In the genomic region with DNA sequence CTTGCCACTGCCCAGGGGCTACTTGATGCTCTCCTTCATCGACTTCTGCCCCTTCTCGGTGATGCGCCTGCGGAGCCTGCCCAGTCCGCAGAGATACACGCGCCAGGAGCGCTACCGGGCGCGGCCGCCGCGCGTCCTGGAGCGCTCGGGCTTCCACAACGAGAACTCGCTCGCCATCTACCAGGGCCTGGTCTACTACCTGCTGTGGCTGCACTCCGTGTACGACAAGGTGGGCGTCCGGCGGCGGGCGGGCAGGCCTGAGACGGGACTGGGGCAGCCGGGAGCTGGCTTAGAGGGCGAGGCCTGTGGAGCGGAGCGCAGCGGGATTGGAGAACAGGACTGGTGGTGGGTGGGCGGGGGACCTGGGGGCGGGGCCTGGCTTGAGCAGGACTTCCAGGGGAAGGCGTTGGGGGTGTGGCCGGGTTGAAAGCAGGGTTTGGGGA, we compare ENCODE assay signal across 8 cellular contexts. TPM values are rescaled to one million over a fixed set of nuclear protein-coding genes. Genes with fewer than 3 reads are reported as not detected.
DNase-seq lines count a peak whose midpoint lies in the region; ATAC-seq and TF ChIP-seq lines count a peak whose summit lies in the region.

No MANE protein-coding gene starts in this region.

- H3K9me3 ChIP-seq in DOHH2 (ENCODE audit: control insufficient read depth, insufficient read depth, low read length) (no peaks in the 10 kb centered on the region), mononuclear cell (ENCODE audit: low read depth, low read length) (no peaks in the 10 kb centered on the region)

- peaks cover 42% of the 10 kb centered on the region for H3K27me3 ChIP-seq in DOHH2 (ENCODE audit: control insufficient read depth, low read length)
- H3K27me3 ChIP-seq in mononuclear cell (ENCODE audit: insufficient read depth, low read length) = no peaks in the 10 kb centered on the region

- no peaks in the 10 kb centered on the region for H3K79me2 ChIP-seq in DOHH2 (ENCODE audit: control insufficient read depth, low read length)

- H3K4me3 ChIP-seq in DOHH2 (ENCODE audit: low read length) (peak overlapping the region; percentile 78), mononuclear cell (ENCODE audit: low read length) (peak overlapping the region; percentile 42)

- peak overlapping the region; percentile 88 for H3K4me2 ChIP-seq in DOHH2 (ENCODE audit: low read length)

- H3K9me2 ChIP-seq in DOHH2 (replicated peaks; ENCODE audit: control insufficient read depth, low read length) = no peaks in the 10 kb centered on the region

- peak; percentile 77 to 93 for DNase-seq in NOMO-1 (lab: John Stamatoyannopoulos, UW; ENCODE audit: unreplicated experiment in 2 of 2)
- peak; percentile 33 for DNase-seq in activated T-cell treated with anti-CD3 and anti-CD28 coated beads for 1 hour (ENCODE audit: low read depth)
- peak; percentile 37 for DNase-seq in epithelial cell of prostate (ENCODE audit: low read depth, low spot score)
- DNase-seq in stimulated activated CD8-positive, alpha-beta memory T cell treated with anti-CD3 and anti-CD28 coated beads, Interleukin-15, amount 100 ng/mL, for 48 hours (ENCODE audit: low read depth in 2 of 2) = peak; percentile 58 to 68
- no peak for DNase-seq in epidermal melanocyte (ENCODE audit: insufficient read length, low spot score)

- ATAC-seq in HG03175 (IDR thresholded peaks at IDR 0.05; ENCODE audit: unreplicated experiment) = peak; percentile 64

- H3K36me3 ChIP-seq in DOHH2 (ENCODE audit: control insufficient read depth, low read length) = no peaks in the 10 kb centered on the region

- H3K27ac ChIP-seq in DOHH2 (ENCODE audit: low read depth, low read length) = no peak overlapping the region
- H3K27ac ChIP-seq in epithelial cell of prostate = peak overlapping the region; percentile 41

- no peaks in the 10 kb centered on the region for H3F3A ChIP-seq in DOHH2 (ENCODE audit: control insufficient read depth, insufficient read depth)

- no peak for TF ChIP-seq CTCF in DOHH2 (IDR thresholded peaks at IDR 0.05; ENCODE audit: low read depth, low read length, poor library complexity, severe bottlenecking)

- peaks cover 16% of the 10 kb centered on the region for H3K4me1 ChIP-seq in DOHH2 (ENCODE audit: control insufficient read depth, low read length)
- H3K4me1 ChIP-seq in mononuclear cell (ENCODE audit: insufficient read depth, low read length) = peaks cover 17% of the 10 kb centered on the region

- H4K20me1 ChIP-seq in DOHH2 (ENCODE audit: control insufficient read depth, insufficient read depth, low read depth, low read length) = no peaks in the 10 kb centered on the region

RNA-seq across cellular contexts. Expression of gene PSMD8, which starts 12.7 kb away (rescaled TPM):
- total RNA-seq in mononuclear cell = 88.1 TPM

RNA-seq across cellular contexts. Expression of gene CATSPERG, which starts 26.0 kb away (rescaled TPM):
- total RNA-seq in mononuclear cell = 1.9 TPM

RNA-seq across cellular contexts. Expression of gene GGN, which starts 26.2 kb away (rescaled TPM):
- not detected for total RNA-seq in mononuclear cell

RNA-seq across cellular contexts. Expression of gene SPRED3, which starts 26.8 kb away (rescaled TPM):
- 0.10 TPM for total RNA-seq in mononuclear cell

RNA-seq across cellular contexts. Expression of gene FAM98C, which starts 41.2 kb away (rescaled TPM):
- 11.6 TPM for total RNA-seq in mononuclear cell
